9 cellular contexts compared by ENCODE assay signal in genomic region chr14:64510825-64511679, GRCh38. TPM values are rescaled to one million over a fixed set of nuclear protein-coding genes. Genes with fewer than 3 reads are reported as not detected.
DNase-seq lines count a peak whose midpoint lies in the region; ATAC-seq, FAIRE-seq and TF ChIP-seq lines count a peak whose summit lies in the region.
"Had no signal": no experiment of that assay in that cellular context is flagged by ENCODE, and none has a peak within 500 bp of the region (broad histone marks: within the 10 kb centered on the region; RNA-seq: fewer than 3 reads in every experiment).

No MANE protein-coding gene starts in this region.

- peak overlapping the region; percentile 91 for H3K4me3 Mint-ChIP-seq in activated T-helper 17 cell treated with anti-CD3 and anti-CD28 coated beads, Interleukin-2, amount 50 U/mL, for 72 hours
- no peak overlapping the region for H3K4me3 Mint-ChIP-seq in neural progenitor cell

- no peaks in the 10 kb centered on the region for H3K9me2 ChIP-seq in DOHH2 (replicated peaks; ENCODE audit: control insufficient read depth, low read length)

- H3K27me3 Mint-ChIP-seq in activated T-helper 17 cell treated with anti-CD3 and anti-CD28 coated beads, Interleukin-2, amount 50 U/mL, for 72 hours = no peaks in the 10 kb centered on the region
- H3K27me3 Mint-ChIP-seq in neural progenitor cell (ENCODE audit: insufficient read depth, low read depth) = no peaks in the 10 kb centered on the region

- TF ChIP-seq CTCF in DOHH2 (IDR thresholded peaks at IDR 0.05; ENCODE audit: low read depth, low read length, poor library complexity, severe bottlenecking) (peak; percentile 95), LNCAP (IDR thresholded peaks at IDR 0.05) (peak; percentile 96), neural progenitor cell (IDR thresholded peaks at IDR 0.05) (peak; percentile 97), thoracic aorta (IDR thresholded peaks at IDR 0.05) (peak; percentile 88)

- H3K79me2 ChIP-seq in DOHH2 (ENCODE audit: control insufficient read depth, low read length) (peaks cover 99% of the 10 kb centered on the region), neural progenitor cell (ENCODE audit: low read depth) (peaks cover 98% of the 10 kb centered on the region)

- DNase-seq in RCC 7860 (ENCODE audit: low spot score) (peak; percentile 11), fibroblast of peridontal ligament (ENCODE audit: extremely low read depth) (peak; percentile 83), neural progenitor cell (ENCODE audit: low spot score) (peak; percentile 80), thoracic aorta (ENCODE audit: low spot score) (peak; percentile 20)

- H3K27ac Mint-ChIP-seq in activated T-helper 17 cell treated with anti-CD3 and anti-CD28 coated beads, Interleukin-2, amount 50 U/mL, for 72 hours = peak overlapping the region; percentile 97
- no peak overlapping the region for H3K27ac Mint-ChIP-seq in neural progenitor cell

- H3K27me3 ChIP-seq in DOHH2 (ENCODE audit: control insufficient read depth, low read length) = no peaks in the 10 kb centered on the region
- H3K27me3 ChIP-seq in neural progenitor cell = no peaks in the 10 kb centered on the region
- H3K27me3 ChIP-seq in thoracic aorta (replicated peaks; ENCODE audit: insufficient read depth) = no peaks in the 10 kb centered on the region

- peaks cover 39% of the 10 kb centered on the region for H4K20me1 ChIP-seq in DOHH2 (ENCODE audit: control insufficient read depth, insufficient read depth, low read depth, low read length)
- H4K20me1 ChIP-seq in neural progenitor cell (ENCODE audit: low read depth) = peaks cover 66% of the 10 kb centered on the region

- FAIRE-seq in RCC 7860 (lab: Jason Lieb, UNC) = no peak
- FAIRE-seq: endometrium had no signal

- H3K4me2 ChIP-seq in DOHH2 (ENCODE audit: low read length) (peak overlapping the region; percentile 55), neural progenitor cell (no peak overlapping the region)

- no peak for ATAC-seq in activated T-helper 17 cell treated with anti-CD3 and anti-CD28 coated beads, Interleukin-2, amount 50 U/mL, for 72 hours (replicated peaks)
- ATAC-seq in thoracic aorta (ENCODE audit: insufficient number of reproducible peaks, low FRiP score, low read depth) (no peak), GM18502 (IDR thresholded peaks at IDR 0.05; ENCODE audit: poor library complexity, unreplicated experiment) (no peak)

- H3K4me1 ChIP-seq in DOHH2 (ENCODE audit: control insufficient read depth, low read length) = peaks cover 55% of the 10 kb centered on the region
- peaks cover 15% of the 10 kb centered on the region for H3K4me1 ChIP-seq in neural progenitor cell
- peaks cover 47 to 75% of the 10 kb centered on the region in 2 donors for H3K4me1 ChIP-seq in thoracic aorta (ENCODE audit: control insufficient read depth in 1 of 2, low read depth in 2 of 2)

- peaks cover 45% of the 10 kb centered on the region for H3K4me1 Mint-ChIP-seq in activated T-helper 17 cell treated with anti-CD3 and anti-CD28 coated beads, Interleukin-2, amount 50 U/mL, for 72 hours
- H3K4me1 Mint-ChIP-seq in neural progenitor cell = peaks cover 24% of the 10 kb centered on the region

- H3K36me3 ChIP-seq in DOHH2 (ENCODE audit: control insufficient read depth, low read length) = peaks cover 37% of the 10 kb centered on the region
- no peaks in the 10 kb centered on the region for H3K36me3 ChIP-seq in neural progenitor cell
- H3K36me3 ChIP-seq in thoracic aorta = no peaks in the 10 kb centered on the region

- H3K4me3 ChIP-seq in DOHH2 (ENCODE audit: low read length) (peak overlapping the region; percentile 13), neural progenitor cell (no peak overlapping the region), thoracic aorta (no peak overlapping the region)

- H2AFZ ChIP-seq in neural progenitor cell (replicated peaks) = no peak overlapping the region

- H3K27ac ChIP-seq in DOHH2 (ENCODE audit: low read depth, low read length) (0 out of 2 replicates have a peak overlapping the region, but pooled peaks have one; percentile 12), neural progenitor cell (no peak overlapping the region), thoracic aorta (no peak overlapping the region)

- peaks cover 85% of the 10 kb centered on the region for H3K36me3 Mint-ChIP-seq in activated T-helper 17 cell treated with anti-CD3 and anti-CD28 coated beads, Interleukin-2, amount 50 U/mL, for 72 hours (ENCODE audit: low read depth)
- H3K36me3 Mint-ChIP-seq in neural progenitor cell = no peaks in the 10 kb centered on the region

- peaks cover 14% of the 10 kb centered on the region for H3F3A ChIP-seq in DOHH2 (ENCODE audit: control insufficient read depth, insufficient read depth)
- peaks cover 8% of the 10 kb centered on the region for H3F3A ChIP-seq in neural progenitor cell (ENCODE audit: low read depth)

- H3K9me3 ChIP-seq in DOHH2 (ENCODE audit: control insufficient read depth, insufficient read depth, low read length) (no peaks in the 10 kb centered on the region), neural progenitor cell (ENCODE audit: low read depth) (no peaks in the 10 kb centered on the region), thoracic aorta (no peaks in the 10 kb centered on the region)

- no peaks in the 10 kb centered on the region for H3K9me3 Mint-ChIP-seq in activated T-helper 17 cell treated with anti-CD3 and anti-CD28 coated beads, Interleukin-2, amount 50 U/mL, for 72 hours
- H3K9me3 Mint-ChIP-seq in neural progenitor cell = no peaks in the 10 kb centered on the region

- H3K9ac ChIP-seq in neural progenitor cell = no peak overlapping the region

RNA-seq across cellular contexts. Expression of gene ZBTB1, which starts 6.5 kb away (rescaled TPM):
- total RNA-seq in activated T-helper 17 cell treated with anti-CD3 and anti-CD28 coated beads, Interleukin-2, amount 50 U/mL, for 72 hours = 100 to 1,000 TPM in 1 of 2 donors, 10 to 100 TPM in 1; 75.6 to 154 TPM
- total RNA-seq in neural progenitor cell (ENCODE audit: low replicate concordance) (40.9 and 53.3 TPM in 2 replicates), thoracic aorta (10 to 100 TPM; 37.9 to 43.3 TPM)

RNA-seq across cellular contexts. Expression of gene ZBTB25, which starts 7.4 kb away (rescaled TPM):
- total RNA-seq in activated T-helper 17 cell treated with anti-CD3 and anti-CD28 coated beads, Interleukin-2, amount 50 U/mL, for 72 hours = 10 to 100 TPM; 29.7 to 88.5 TPM
- total RNA-seq in neural progenitor cell (ENCODE audit: low replicate concordance) (11.6 and 14.3 TPM in 2 replicates), thoracic aorta (10 to 100 TPM; 13.5 to 16.9 TPM)

RNA-seq across cellular contexts. Expression of gene HSPA2, which starts 29.5 kb away (rescaled TPM):
- total RNA-seq in activated T-helper 17 cell treated with anti-CD3 and anti-CD28 coated beads, Interleukin-2, amount 50 U/mL, for 72 hours = 1 to 10 TPM; 6.5 to 7.4 TPM
- 5.5 and 9.2 TPM in 2 replicates for total RNA-seq in neural progenitor cell (ENCODE audit: low replicate concordance)
- total RNA-seq in thoracic aorta = 10 to 100 TPM; 28.5 to 33.7 TPM

RNA-seq across cellular contexts. Expression of gene PPP1R36, which starts 38.7 kb away (rescaled TPM):
- total RNA-seq in activated T-helper 17 cell treated with anti-CD3 and anti-CD28 coated beads, Interleukin-2, amount 50 U/mL, for 72 hours = not detected
- 0.81 TPM in 1 of 2 replicates, not detected in the other for total RNA-seq in neural progenitor cell (ENCODE audit: low replicate concordance)
- total RNA-seq in thoracic aorta = not detected

RNA-seq across cellular contexts. Expression of gene AKAP5, which starts 45.8 kb away (rescaled TPM):
- 1 to 10 TPM in 1 of 2 donors, under 1 TPM in 1; 0.82 to 1.0 TPM for total RNA-seq in activated T-helper 17 cell treated with anti-CD3 and anti-CD28 coated beads, Interleukin-2, amount 50 U/mL, for 72 hours
- 2.4 and 3.2 TPM in 2 replicates for total RNA-seq in neural progenitor cell (ENCODE audit: low replicate concordance)
- total RNA-seq in thoracic aorta = 1 to 10 TPM; 2.8 to 4.3 TPM

Comparison
In these comparisons a context has a peak if more than half of its experiments do, and no peak if none do; other contexts are left out.
1. DNase-seq: peak in every context shown above with its lines; median percentile 83 in fibroblast of peridontal ligament; 80 in neural progenitor cell; 20 in thoracic aorta; 11 in RCC 7860.